In genomic region chr6:122799140-122799539, GRCh38 we compare ENCODE assay signal across 2 cellular contexts.
TF ChIP-seq lines count a peak whose summit lies in the region.

No MANE protein-coding gene starts in this region.

TF ChIP-seq in IMR-90, 13 proteins besides CTCF, POLR2A, EP300 and RAD21:
- no peak for TF ChIP-seq MAFK (IDR thresholded peaks at IDR 0.05; ENCODE audit: low read depth, low read length)

TF ChIP-seq in HepG2, 621 proteins besides CTCF, POLR2A, EP300 and RAD21:
- TF ChIP-seq, protein P1, sequence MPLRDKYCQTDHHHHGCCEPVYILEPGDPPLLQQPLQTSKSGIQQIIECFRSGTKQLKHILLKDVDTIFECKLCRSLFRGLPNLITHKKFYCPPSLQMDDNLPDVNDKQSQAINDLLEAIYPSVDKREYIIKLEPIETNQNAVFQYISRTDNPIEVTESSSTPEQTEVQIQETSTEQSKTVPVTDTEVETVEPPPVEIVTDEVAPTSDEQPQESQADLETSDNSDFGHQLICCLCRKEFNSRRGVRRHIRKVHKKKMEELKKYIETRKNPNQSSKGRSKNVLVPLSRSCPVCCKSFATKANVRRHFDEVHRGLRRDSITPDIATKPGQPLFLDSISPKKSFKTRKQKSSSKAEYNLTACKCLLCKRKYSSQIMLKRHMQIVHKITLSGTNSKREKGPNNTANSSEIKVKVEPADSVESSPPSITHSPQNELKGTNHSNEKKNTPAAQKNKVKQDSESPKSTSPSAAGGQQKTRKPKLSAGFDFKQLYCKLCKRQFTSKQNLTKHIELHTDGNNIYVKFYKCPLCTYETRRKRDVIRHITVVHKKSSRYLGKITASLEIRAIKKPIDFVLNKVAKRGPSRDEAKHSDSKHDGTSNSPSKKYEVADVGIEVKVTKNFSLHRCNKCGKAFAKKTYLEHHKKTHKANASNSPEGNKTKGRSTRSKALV (CRISPR knock-in tag; IDR thresholded peaks at IDR 0.05): peak; percentile 21; the same call in 1 of the 2 replicates
- TF ChIP-seq ZNF354B (CRISPR knock-in tag; IDR thresholded peaks at IDR 0.05) (no peak), MED1 (CRISPR knock-in tag; IDR thresholded peaks at IDR 0.05) (0 out of 2 replicates have a peak, but pooled peaks have one; percentile 28), ZNF367 (CRISPR knock-in tag; IDR thresholded peaks at IDR 0.05; ENCODE audit: borderline replicate concordance) (0 out of 2 replicates have a peak, but pooled peaks have one; percentile 45)
